ENCODE assay signal across 8 cellular contexts in the genomic region with DNA sequence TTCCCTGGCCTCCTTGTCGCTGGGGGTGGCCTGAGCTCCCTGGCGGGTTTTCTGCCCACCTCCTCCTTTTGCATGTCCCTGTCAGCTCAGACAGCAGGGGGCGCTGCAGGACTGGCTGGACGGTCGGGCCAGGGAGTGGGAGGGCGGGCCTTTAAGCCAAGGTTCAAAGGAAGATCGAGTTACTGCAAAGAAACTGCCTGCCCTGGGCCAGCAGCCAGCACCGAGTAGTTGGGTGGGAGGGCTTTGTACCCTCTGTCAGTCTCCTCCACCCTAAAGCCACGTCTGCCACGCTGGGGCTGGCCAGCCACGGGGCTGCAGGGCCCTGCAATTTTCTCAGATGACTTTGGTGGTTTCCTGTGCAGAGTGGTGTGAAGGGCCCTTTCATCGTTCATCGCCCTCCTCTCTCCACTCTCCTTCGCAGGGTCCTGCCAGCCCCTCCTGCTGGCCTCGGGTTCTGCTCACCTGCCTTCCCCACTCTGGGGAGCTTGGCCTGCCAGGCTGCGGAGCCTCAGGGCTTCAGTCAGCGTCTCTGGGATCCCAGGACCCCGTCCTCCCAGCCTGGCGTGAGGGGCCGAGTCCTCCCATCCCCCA. TPM values are rescaled to one million over a fixed set of nuclear protein-coding genes. Genes with fewer than 3 reads are reported as not detected.
DNase-seq lines count a peak whose midpoint lies in the region; ATAC-seq and TF ChIP-seq lines count a peak whose summit lies in the region.

No MANE protein-coding gene starts in this region.

- DNase-seq in GM13977 (ENCODE audit: low spot score): peak; percentile 90
- DNase-seq in Karpas-422: peak; percentile 92
- DNase-seq in Peyer's patch: peak; percentile 92 to 96 (median 96)
- DNase-seq in activated T-helper 1 cell treated with anti-CD3 and anti-CD28 coated beads, Interleukin-12 subunit alpha, Interleukin-12 subunit beta, Interleukin-2, Interleukin-4 antibody, amounts not matched to agents 30 ng/mL and 10 ng/mL and 1 ng/mL, durations not matched to agents 14 hours and 24 hours and 36 hours (ENCODE audit: low spot score): peak; percentile 83
- DNase-seq in fibroblast of pulmonary artery (ENCODE audit: low read depth): peak; percentile 82
- peak; percentile 88 for DNase-seq in natural killer cell treated with Interleukin-12 subunit alpha and Interleukin-12 subunit beta and Interleukin-15 and Interleukin-18, amount 100 ng/mL, for 72 hours (ENCODE audit: low spot score)
- peak; percentile 97 for DNase-seq in stimulated activated effector memory CD8-positive, alpha-beta T cell treated with anti-CD3 and anti-CD28 coated beads, Interleukin-12 subunit alpha, Interleukin-12 subunit beta, amount 100 ng/mL, for 72 hours (ENCODE audit: low spot score in 2 of 2)

- H3K9ac ChIP-seq in Karpas-422 (ENCODE audit: low read length): no peak overlapping the region

- H3K36me3 Mint-ChIP-seq in activated T-helper 1 cell treated with anti-CD3 and anti-CD28 coated beads, Interleukin-12 subunit alpha, Interleukin-12 subunit beta, Interleukin-2, Interleukin-4 antibody, amounts not matched to agents 30 ng/mL and 10 ng/mL and 1 ng/mL, durations not matched to agents 14 hours and 24 hours and 36 hours (ENCODE audit: low read depth): no peaks in the 10 kb centered on the region
- H3K36me3 Mint-ChIP-seq in natural killer cell treated with Interleukin-12 subunit alpha and Interleukin-12 subunit beta and Interleukin-15 and Interleukin-18, amount 100 ng/mL, for 72 hours: no peaks in the 10 kb centered on the region
- no peaks in the 10 kb centered on the region for H3K36me3 Mint-ChIP-seq in stimulated activated effector memory CD8-positive, alpha-beta T cell treated with anti-CD3 and anti-CD28 coated beads, Interleukin-12 subunit alpha, Interleukin-12 subunit beta, amount 100 ng/mL, for 72 hours

- intact Hi-C loops in activated T-helper 1 cell treated with anti-CD3 and anti-CD28 coated beads, Interleukin-12 subunit alpha, Interleukin-12 subunit beta, Interleukin-2, Interleukin-4 antibody, amounts not matched to agents 30 ng/mL and 10 ng/mL and 1 ng/mL, durations not matched to agents 14 hours and 24 hours and 36 hours (cut with micrococcal nuclease): loop anchor here (1.0 kb wide), 5 partner anchors 11 to 267 kb away; no protein-coding TSS in a partner anchor

- H3K9me3 ChIP-seq in Karpas-422 (ENCODE audit: low read length) (no peaks in the 10 kb centered on the region), Peyer's patch (no peaks in the 10 kb centered on the region)

- TF ChIP-seq CTCF in GM13977 (IDR thresholded peaks at IDR 0.05; ENCODE audit: extremely low read depth, insufficient read depth, missing control alignments) (peak; percentile 96), Peyer's patch (IDR thresholded peaks at IDR 0.05) (peak; percentile 83 to 98 (median 96)), fibroblast of pulmonary artery (IDR thresholded peaks at IDR 0.05; ENCODE audit: low read length, missing control alignments) (peak; percentile 81)

- no peaks in the 10 kb centered on the region for H3K4me1 ChIP-seq in Karpas-422 (ENCODE audit: low read length)
- peaks cover 0 to 23% (median 6%) of the 10 kb centered on the region in 4 donors for H3K4me1 ChIP-seq in Peyer's patch

- no peak overlapping the region for H3K4me3 Mint-ChIP-seq in activated T-helper 1 cell treated with anti-CD3 and anti-CD28 coated beads, Interleukin-12 subunit alpha, Interleukin-12 subunit beta, Interleukin-2, Interleukin-4 antibody, amounts not matched to agents 30 ng/mL and 10 ng/mL and 1 ng/mL, durations not matched to agents 14 hours and 24 hours and 36 hours
- H3K4me3 Mint-ChIP-seq in natural killer cell treated with Interleukin-12 subunit alpha and Interleukin-12 subunit beta and Interleukin-15 and Interleukin-18, amount 100 ng/mL, for 72 hours: peak overlapping the region; percentile 12
- no peak overlapping the region for H3K4me3 Mint-ChIP-seq in stimulated activated effector memory CD8-positive, alpha-beta T cell treated with anti-CD3 and anti-CD28 coated beads, Interleukin-12 subunit alpha, Interleukin-12 subunit beta, amount 100 ng/mL, for 72 hours

- peaks cover 7% of the 10 kb centered on the region for H3K27me3 Mint-ChIP-seq in activated T-helper 1 cell treated with anti-CD3 and anti-CD28 coated beads, Interleukin-12 subunit alpha, Interleukin-12 subunit beta, Interleukin-2, Interleukin-4 antibody, amounts not matched to agents 30 ng/mL and 10 ng/mL and 1 ng/mL, durations not matched to agents 14 hours and 24 hours and 36 hours (ENCODE audit: insufficient read depth)
- no peaks in the 10 kb centered on the region for H3K27me3 Mint-ChIP-seq in natural killer cell treated with Interleukin-12 subunit alpha and Interleukin-12 subunit beta and Interleukin-15 and Interleukin-18, amount 100 ng/mL, for 72 hours

- H2AFZ ChIP-seq in Karpas-422 (ENCODE audit: low read length): no peak overlapping the region

- H4K20me1 ChIP-seq in Karpas-422 (ENCODE audit: insufficient read depth, low read depth, low read length): no peaks in the 10 kb centered on the region

- no peaks in the 10 kb centered on the region for H3K9me3 Mint-ChIP-seq in activated T-helper 1 cell treated with anti-CD3 and anti-CD28 coated beads, Interleukin-12 subunit alpha, Interleukin-12 subunit beta, Interleukin-2, Interleukin-4 antibody, amounts not matched to agents 30 ng/mL and 10 ng/mL and 1 ng/mL, durations not matched to agents 14 hours and 24 hours and 36 hours
- H3K9me3 Mint-ChIP-seq in natural killer cell treated with Interleukin-12 subunit alpha and Interleukin-12 subunit beta and Interleukin-15 and Interleukin-18, amount 100 ng/mL, for 72 hours: no peaks in the 10 kb centered on the region
- no peaks in the 10 kb centered on the region for H3K9me3 Mint-ChIP-seq in stimulated activated effector memory CD8-positive, alpha-beta T cell treated with anti-CD3 and anti-CD28 coated beads, Interleukin-12 subunit alpha, Interleukin-12 subunit beta, amount 100 ng/mL, for 72 hours

- H3K4me2 ChIP-seq in Karpas-422 (ENCODE audit: low read depth, low read length, poor library complexity, severe bottlenecking): no peak overlapping the region

- H3K27ac ChIP-seq in Karpas-422 (ENCODE audit: low read length) (no peak overlapping the region), Peyer's patch (peak overlapping the region in 3 of 4 donors; percentile 48 to 88 (median 87))

- peak; percentile 86 to 89 for ATAC-seq in natural killer cell treated with Interleukin-12 subunit alpha and Interleukin-12 subunit beta and Interleukin-15 and Interleukin-18, amount 100 ng/mL, for 72 hours
- ATAC-seq in stimulated activated effector memory CD8-positive, alpha-beta T cell treated with anti-CD3 and anti-CD28 coated beads, Interleukin-12 subunit alpha, Interleukin-12 subunit beta, amount 100 ng/mL, for 72 hours: peak; percentile 91
- no peak for ATAC-seq in HG03469 (IDR thresholded peaks at IDR 0.05; ENCODE audit: unreplicated experiment)

- no peaks in the 10 kb centered on the region for H3K79me2 ChIP-seq in Karpas-422 (ENCODE audit: low read length)

- in situ Hi-C loops in GM13977 (cut with MboI; ENCODE audit: low pct_unique_long_range_greater_than_20kb, low sequenced_read_pairs, unreplicated experiment): loop anchor here (5.0 kb wide), 1 partner anchor 78 kb away; no protein-coding TSS in a partner anchor

- no peaks in the 10 kb centered on the region for H3K4me1 Mint-ChIP-seq in activated T-helper 1 cell treated with anti-CD3 and anti-CD28 coated beads, Interleukin-12 subunit alpha, Interleukin-12 subunit beta, Interleukin-2, Interleukin-4 antibody, amounts not matched to agents 30 ng/mL and 10 ng/mL and 1 ng/mL, durations not matched to agents 14 hours and 24 hours and 36 hours (ENCODE audit: low read depth)
- peaks cover 9 to 25% of the 10 kb centered on the region in 2 donors for H3K4me1 Mint-ChIP-seq in natural killer cell treated with Interleukin-12 subunit alpha and Interleukin-12 subunit beta and Interleukin-15 and Interleukin-18, amount 100 ng/mL, for 72 hours (ENCODE audit: low read depth in 2 of 2)
- peaks cover 8% of the 10 kb centered on the region for H3K4me1 Mint-ChIP-seq in stimulated activated effector memory CD8-positive, alpha-beta T cell treated with anti-CD3 and anti-CD28 coated beads, Interleukin-12 subunit alpha, Interleukin-12 subunit beta, amount 100 ng/mL, for 72 hours

- H3K4me3 ChIP-seq in Karpas-422 (ENCODE audit: low read length): no peak overlapping the region
- peak overlapping the region in 3 of 4 donors; percentile 10 to 31 (median 19) for H3K4me3 ChIP-seq in Peyer's patch
- H3K4me3 ChIP-seq in fibroblast of pulmonary artery (replicated peaks; ENCODE audit: low read depth, low read length): no peak overlapping the region

- H3K27ac Mint-ChIP-seq in activated T-helper 1 cell treated with anti-CD3 and anti-CD28 coated beads, Interleukin-12 subunit alpha, Interleukin-12 subunit beta, Interleukin-2, Interleukin-4 antibody, amounts not matched to agents 30 ng/mL and 10 ng/mL and 1 ng/mL, durations not matched to agents 14 hours and 24 hours and 36 hours: no peak overlapping the region
- H3K27ac Mint-ChIP-seq in natural killer cell treated with Interleukin-12 subunit alpha and Interleukin-12 subunit beta and Interleukin-15 and Interleukin-18, amount 100 ng/mL, for 72 hours: no peak overlapping the region
- H3K27ac Mint-ChIP-seq in stimulated activated effector memory CD8-positive, alpha-beta T cell treated with anti-CD3 and anti-CD28 coated beads, Interleukin-12 subunit alpha, Interleukin-12 subunit beta, amount 100 ng/mL, for 72 hours: peak overlapping the region; percentile 66

- no peaks in the 10 kb centered on the region for H3K9me2 ChIP-seq in Karpas-422 (replicated peaks; ENCODE audit: insufficient read depth, low read length)

- H3K27me3 ChIP-seq in Karpas-422 (ENCODE audit: low read length) (no peaks in the 10 kb centered on the region), Peyer's patch (no peaks in the 10 kb centered on the region)

- TF ChIP-seq POLR2A in Peyer's patch (IDR thresholded peaks at IDR 0.05): peak in 1 of 2 donors; percentile 37

- H3K36me3 ChIP-seq in Karpas-422 (ENCODE audit: insufficient read depth, low read length) (no peaks in the 10 kb centered on the region), Peyer's patch (no peaks in the 10 kb centered on the region)

RNA-seq across cellular contexts. Expression of gene GPR142, which starts 12.3 kb away (rescaled TPM):
- not detected in 2 replicates for total RNA-seq in Karpas-422 (2014; rRNA removed; shearing (Covaris generic); ENCODE audit: low replicate concordance)
- total RNA-seq in Peyer's patch: 1 to 10 TPM in 1 of 4 donors, under 1 TPM in 2, not detected in 1; 0.53 to 1.1 (median 0.85) TPM
- total RNA-seq in activated T-helper 1 cell treated with anti-CD3 and anti-CD28 coated beads, Interleukin-12 subunit alpha, Interleukin-12 subunit beta, Interleukin-2, Interleukin-4 antibody, amounts not matched to agents 30 ng/mL and 10 ng/mL and 1 ng/mL, durations not matched to agents 14 hours and 24 hours and 36 hours: not detected in 2 replicates
- not detected for total RNA-seq in natural killer cell treated with Interleukin-12 subunit alpha and Interleukin-12 subunit beta and Interleukin-15 and Interleukin-18, amount 100 ng/mL, for 72 hours

RNA-seq across cellular contexts. Expression of gene BTBD17, which starts 17.9 kb away (rescaled TPM):
- total RNA-seq in Karpas-422 (2014; rRNA removed; shearing (Covaris generic); ENCODE audit: low replicate concordance): not detected in 2 replicates
- not detected for total RNA-seq in Peyer's patch
- total RNA-seq in activated T-helper 1 cell treated with anti-CD3 and anti-CD28 coated beads, Interleukin-12 subunit alpha, Interleukin-12 subunit beta, Interleukin-2, Interleukin-4 antibody, amounts not matched to agents 30 ng/mL and 10 ng/mL and 1 ng/mL, durations not matched to agents 14 hours and 24 hours and 36 hours: not detected in 2 replicates
- total RNA-seq in natural killer cell treated with Interleukin-12 subunit alpha and Interleukin-12 subunit beta and Interleukin-15 and Interleukin-18, amount 100 ng/mL, for 72 hours: not detected

RNA-seq across cellular contexts. Expression of gene GPRC5C, which starts 52.3 kb away (rescaled TPM):
- total RNA-seq in Karpas-422 (2014; rRNA removed; shearing (Covaris generic); ENCODE audit: low replicate concordance): not detected in 2 replicates
- total RNA-seq in Peyer's patch: 100 to 1,000 TPM in 2 of 4 donors, 10 to 100 TPM in 2; 61.1 to 173 (median 107) TPM
- total RNA-seq in activated T-helper 1 cell treated with anti-CD3 and anti-CD28 coated beads, Interleukin-12 subunit alpha, Interleukin-12 subunit beta, Interleukin-2, Interleukin-4 antibody, amounts not matched to agents 30 ng/mL and 10 ng/mL and 1 ng/mL, durations not matched to agents 14 hours and 24 hours and 36 hours: 0.86 TPM in 1 of 2 replicates, not detected in the other
- total RNA-seq in natural killer cell treated with Interleukin-12 subunit alpha and Interleukin-12 subunit beta and Interleukin-15 and Interleukin-18, amount 100 ng/mL, for 72 hours: under 1 TPM in 1 of 2 donors, not detected in 1; 0.25 TPM

RNA-seq across cellular contexts. Expression of gene KIF19, which starts 53.6 kb away (rescaled TPM):
- not detected in 2 replicates for total RNA-seq in Karpas-422 (2014; rRNA removed; shearing (Covaris generic); ENCODE audit: low replicate concordance)
- 10 to 100 TPM in 1 of 4 donors, 1 to 10 TPM in 3; 2.1 to 31.4 (median 8.6) TPM for total RNA-seq in Peyer's patch
- 0.10 and 0.13 TPM in 2 replicates for total RNA-seq in activated T-helper 1 cell treated with anti-CD3 and anti-CD28 coated beads, Interleukin-12 subunit alpha, Interleukin-12 subunit beta, Interleukin-2, Interleukin-4 antibody, amounts not matched to agents 30 ng/mL and 10 ng/mL and 1 ng/mL, durations not matched to agents 14 hours and 24 hours and 36 hours
- total RNA-seq in natural killer cell treated with Interleukin-12 subunit alpha and Interleukin-12 subunit beta and Interleukin-15 and Interleukin-18, amount 100 ng/mL, for 72 hours: under 1 TPM in 1 of 2 donors, not detected in 1; 0.29 TPM

Comparison
In these comparisons a context has a peak if more than half of its experiments do, and no peak if none do; other contexts are left out.
1. H3K4me3 ChIP-seq: peak in Peyer's patch (3 of 4); none in Karpas-422 (single experiment) and fibroblast of pulmonary artery (single experiment).
2. RNA of gene GPRC5C, which starts 52.3 kb away (total RNA-seq): 61.1 to 173 TPM in Peyer's patch; 0.25 TPM in natural killer cell treated with Interleukin-12 subunit alpha and Interleukin-12 subunit beta and Interleukin-15 and Interleukin-18, amount 100 ng/mL, for 72 hours, 0.86 TPM in activated T-helper 1 cell treated with anti-CD3 and anti-CD28 coated beads, Interleukin-12 subunit alpha, Interleukin-12 subunit beta, Interleukin-2, Interleukin-4 antibody, amounts not matched to agents 30 ng/mL and 10 ng/mL and 1 ng/mL, durations not matched to agents 14 hours and 24 hours and 36 hours and not detected in Karpas-422; every median in the first group is over 10 times any median in the second.
3. Peak in every context shown above with its lines, with median percentiles within 50 percentile points of each other: DNase-seq and CTCF ChIP-seq.